ENCODE assay signal across 27 cellular contexts in the genomic region with DNA sequence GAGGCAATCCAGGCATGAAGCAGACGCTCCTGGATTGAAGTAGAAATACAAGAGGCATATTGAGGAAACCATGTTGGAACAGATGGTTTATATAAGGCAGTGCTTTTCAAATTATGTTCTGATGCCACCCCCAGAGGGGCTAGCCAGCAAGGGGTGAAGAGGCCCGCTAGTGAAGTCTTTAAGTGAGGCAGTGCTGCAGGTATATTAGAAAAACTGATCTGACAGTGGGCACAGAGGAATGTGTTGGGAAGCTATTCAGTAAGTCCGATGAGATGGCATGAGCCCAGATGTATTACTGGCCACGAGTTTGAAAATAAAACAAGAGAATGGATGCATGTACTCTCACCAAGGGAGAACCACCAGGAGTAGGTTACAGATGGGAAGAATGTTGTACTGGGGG. TPM values are rescaled to one million over a fixed set of nuclear protein-coding genes. Genes with fewer than 3 reads are reported as not detected.
DNase-seq lines count a peak whose midpoint lies in the region; FAIRE-seq and TF ChIP-seq lines count a peak whose summit lies in the region.
"Had no signal": no experiment of that assay in that cellular context is flagged by ENCODE, and none has a peak within 500 bp of the region (broad histone marks: within the 10 kb centered on the region; RNA-seq: fewer than 3 reads in every experiment).

No MANE protein-coding gene starts in this region.

- H3K4me3 ChIP-seq in HAP-1 (no peak overlapping the region), lower leg skin (ENCODE audit: low read depth, poor library complexity, severe bottlenecking) (no peak overlapping the region)
- H3K4me3 ChIP-seq: A549; BLaER1 treated with 17β-estradiol and CSF1 and Interleukin-3, amounts not matched to agents 10 nM and 100 nM; GM23248; K562 had no signal

- H3K4me1 Mint-ChIP-seq in glutamatergic neuron (ENCODE audit: low read depth, unreplicated experiment) = peaks cover 20% of the 10 kb centered on the region

- no peaks in the 10 kb centered on the region for H3K36me3 ChIP-seq in HAP-1 (replicated peaks)

- peaks cover 4% of the 10 kb centered on the region for H3K4me1 ChIP-seq in HAP-1
- H3K4me1 ChIP-seq: A549; BLaER1 treated with 17β-estradiol and CSF1 and Interleukin-3, amounts not matched to agents 10 nM and 100 nM; Caco-2 had no signal

- H3K9me3 Mint-ChIP-seq in glutamatergic neuron (ENCODE audit: unreplicated experiment) = no peaks in the 10 kb centered on the region
- H3K9me3 Mint-ChIP-seq: CD8-positive, alpha-beta T cell; H9; HFFc6 had no signal

- in situ Hi-C loops in HAP-1 (cut with MboI; ENCODE audit: low sequenced_read_pairs) = no loop called here

- FAIRE-seq in GM12891 (lab: Jason Lieb, UNC) = peak; percentile 38
- FAIRE-seq: A549, HTR-8/SVneo, K562 had no signal

- DNase-seq in GM12891 (ENCODE audit: insufficient read length, low spot score) (no peak), NCI-H2171 (lab: John Stamatoyannopoulos, UW) (peak; percentile 15), glutamatergic neuron (no peak), HAP-1 (ENCODE audit: low spot score in 2 of 2) (no peak), lower leg skin (ENCODE audit: low spot score in 2 of 2) (no peak)
- DNase-seq in activated CD4-positive, alpha-beta T cell treated with anti-CD3 and anti-CD28 coated beads for 4 hours = no peak
- DNase-seq: AML-193; Caco-2; CD8-positive, alpha-beta T cell; DMS79 treated with DMSO at 0.1 percent for 48 hours; GM23248; H9; HFFc6; Kasumi-1; MV-4-11; NCI-H1105; NCI-H1436 treated with DMSO at 0.1 percent for 48 hours; NCI-H2029 treated with DMSO at 0.1 percent for 48 hours; NCI-H526; SHP77; T-helper 1 cell had no signal

- peak overlapping the region; percentile 84 for H3K27ac ChIP-seq in VCaP
- H3K27ac ChIP-seq: A549; BLaER1 treated with 17β-estradiol and CSF1 and Interleukin-3, amounts not matched to agents 10 nM and 100 nM; GM23248; RWPE1 had no signal

- no peaks in the 10 kb centered on the region for H3K9me3 ChIP-seq in HAP-1
- H3K9me3 ChIP-seq: A549; BLaER1 treated with 17β-estradiol and CSF1 and Interleukin-3, amounts not matched to agents 10 nM and 100 nM; Caco-2 had no signal

- H3K4me3 Mint-ChIP-seq in glutamatergic neuron (ENCODE audit: unreplicated experiment) = no peak overlapping the region
- H3K4me3 Mint-ChIP-seq: CD8-positive, alpha-beta T cell; H9; HFFc6 had no signal

- no peak for TF ChIP-seq CTCF in VCaP (conservative IDR thresholded peaks at IDR 0.05)
- TF ChIP-seq CTCF in glutamatergic neuron (IDR thresholded peaks at IDR 0.05; ENCODE audit: partially characterized antibody, unreplicated experiment) = no peak
- no peak for TF ChIP-seq CTCF in lower leg skin (IDR thresholded peaks at IDR 0.05)

- peak overlapping the region; percentile 24 for H3K27ac Mint-ChIP-seq in glutamatergic neuron (ENCODE audit: unreplicated experiment)
- H3K27ac Mint-ChIP-seq: CD8-positive, alpha-beta T cell; H9; HFFc6 had no signal

- no peaks in the 10 kb centered on the region for H3K36me3 Mint-ChIP-seq in glutamatergic neuron (ENCODE audit: unreplicated experiment)
- H3K36me3 Mint-ChIP-seq: CD8-positive, alpha-beta T cell had no signal

- 81 to 85% methylated on average over 4 of the region's 4 CpGs for WGBS in lower leg skin, 2 donors

- no peaks in the 10 kb centered on the region for H3K27me3 ChIP-seq in HAP-1 (ENCODE audit: low read depth)
- H3K27me3 ChIP-seq: BLaER1 treated with 17β-estradiol and CSF1 and Interleukin-3, amounts not matched to agents 10 nM and 100 nM had no signal

- intact Hi-C loops in lower leg skin (cut with DNase I; ENCODE audit: low total_unique reads) = no loop called here

- TF ChIP-seq POLR2A in GM12891 (IDR thresholded peaks at IDR 0.05; ENCODE audit: low read depth, low read length) (no peak), lower leg skin (IDR thresholded peaks at IDR 0.05) (no peak)

- no peaks in the 10 kb centered on the region for H3K27me3 Mint-ChIP-seq in glutamatergic neuron (ENCODE audit: unreplicated experiment)

TF ChIP-seq in GM12891, 5 proteins besides CTCF, POLR2A, EP300 and RAD21:
- TF ChIP-seq POU2F2 (IDR thresholded peaks at IDR 0.05; ENCODE audit: low read depth, low read length) (no peak), SPI1 (IDR thresholded peaks at IDR 0.05; ENCODE audit: low read depth, low read length) (no peak)

RNA-seq across cellular contexts. Expression of a gene that starts 40.2 kb away (rescaled TPM):
- 4.5 TPM for polyA plus RNA-seq in GM12891 (2012; ENCODE audit: low read depth, missing spikeins)
- total RNA-seq in glutamatergic neuron (ENCODE audit: unreplicated experiment) = 47.1 TPM
- 10 to 100 TPM; 39.8 to 58.4 (median 49.0) TPM for total RNA-seq in lower leg skin
